ENCODE assay signal across 8 cellular contexts in genomic region chr16:67177743-67178699, GRCh38. TPM values are rescaled to one million over a fixed set of nuclear protein-coding genes. Genes with fewer than 3 reads are reported as not detected.
DNase-seq lines count a peak whose midpoint lies in the region; ATAC-seq and TF ChIP-seq lines count a peak whose summit lies in the region.

No MANE protein-coding gene starts in this region.

- ATAC-seq in GM21447 (IDR thresholded peaks at IDR 0.05; ENCODE audit: unreplicated experiment) (no peak), GM18520 (IDR thresholded peaks at IDR 0.05; ENCODE audit: unreplicated experiment) (no peak)

- POLR2A ChIA-PET in BJ (lab: Charles Lee), result interaction anchor here (0.6 to 0.7 kb wide), 2 partner anchors 160 to 246 kb away, joined by 4 to 15 read pairs; no protein-coding TSS in a partner anchor

- no peaks in the 10 kb centered on the region for H3K36me3 Mint-ChIP-seq in stimulated activated naive CD8-positive, alpha-beta T cell treated with anti-CD3 and anti-CD28 coated beads, Interleukin-15, Interleukin-2, amounts not matched to agents 100 ng/mL and 50 ng/mL, for 24 hours (ENCODE audit: low read depth)

- TF ChIP-seq CTCF in BJ (IDR thresholded peaks at IDR 0.05; ENCODE audit: insufficient read depth, low read depth, low read length), result peak; percentile 16; the same call in 1 of the 2 replicates

- no peak for TF ChIP-seq EP300 in Ishikawa (IDR thresholded peaks at IDR 0.05; ENCODE audit: borderline replicate concordance)

- H3K36me3 ChIP-seq in BJ (ENCODE audit: control insufficient read depth, insufficient read depth, low read length), result no peaks in the 10 kb centered on the region

- H3K27me3 Mint-ChIP-seq in stimulated activated naive CD8-positive, alpha-beta T cell treated with anti-CD3 and anti-CD28 coated beads, Interleukin-15, Interleukin-2, amounts not matched to agents 100 ng/mL and 50 ng/mL, for 24 hours, result peaks cover 45% of the 10 kb centered on the region

- H3K9me3 Mint-ChIP-seq in stimulated activated naive CD8-positive, alpha-beta T cell treated with anti-CD3 and anti-CD28 coated beads, Interleukin-15, Interleukin-2, amounts not matched to agents 100 ng/mL and 50 ng/mL, for 24 hours, result no peaks in the 10 kb centered on the region

- DNase-seq in BJ (ENCODE audit: low read depth) (no peak), T-helper 1 cell (peak; percentile 43 to 70 (median 53)), cerebellum (ENCODE audit: low spot score) (peak; percentile 77), kidney tubule cell (ENCODE audit: low spot score) (peak; percentile 91)

- H3K4me3 ChIP-seq in BJ (ENCODE audit: low read depth, low read length), result peak overlapping the region; percentile 41

- no peak overlapping the region for H3K27ac Mint-ChIP-seq in stimulated activated naive CD8-positive, alpha-beta T cell treated with anti-CD3 and anti-CD28 coated beads, Interleukin-15, Interleukin-2, amounts not matched to agents 100 ng/mL and 50 ng/mL, for 24 hours

- H3K27me3 ChIP-seq in BJ (ENCODE audit: control insufficient read depth, insufficient read depth, low read length), result no peaks in the 10 kb centered on the region

- H3K4me3 Mint-ChIP-seq in stimulated activated naive CD8-positive, alpha-beta T cell treated with anti-CD3 and anti-CD28 coated beads, Interleukin-15, Interleukin-2, amounts not matched to agents 100 ng/mL and 50 ng/mL, for 24 hours, result peak overlapping the region; percentile 41

- peaks cover 32% of the 10 kb centered on the region for H3K4me1 Mint-ChIP-seq in stimulated activated naive CD8-positive, alpha-beta T cell treated with anti-CD3 and anti-CD28 coated beads, Interleukin-15, Interleukin-2, amounts not matched to agents 100 ng/mL and 50 ng/mL, for 24 hours (ENCODE audit: low read depth)

- CTCF ChIA-PET in BJ (lab: Yijun Ruan, JAX), result no interaction called here

- TF ChIP-seq RAD21 in Ishikawa (IDR thresholded peaks at IDR 0.05; ENCODE audit: low read depth), result no peak; the same call in 1 of the 2 replicates

TF ChIP-seq in Ishikawa, 13 proteins besides CTCF, POLR2A, EP300 and RAD21:
- no peak for TF ChIP-seq YY1 (IDR thresholded peaks at IDR 0.05; ENCODE audit: low read depth)
- no peak for TF ChIP-seq FOXM1 (IDR thresholded peaks at IDR 0.05; ENCODE audit: borderline replicate concordance, low read depth)
- TF ChIP-seq USF1 (IDR thresholded peaks at IDR 0.05), result peak; percentile 16; the same call in 1 of the 2 replicates
- TF ChIP-seq ZBTB7A (IDR thresholded peaks at IDR 0.05; ENCODE audit: low read depth), result peak; percentile 24; the same call in 1 of the 2 replicates
- TF ChIP-seq REST (IDR thresholded peaks at IDR 0.05; ENCODE audit: low read depth), result no peak
- peak; percentile 91 for TF ChIP-seq MAX (IDR thresholded peaks at IDR 0.05)
- peak; percentile 11; the same call in 1 of the 2 replicates for TF ChIP-seq EGR1 (IDR thresholded peaks at IDR 0.05)
- TF ChIP-seq TEAD4 (IDR thresholded peaks at IDR 0.05), result peak; percentile 32; the same call in 1 of the 2 replicates
- peak; percentile 55 for TF ChIP-seq NFIC (IDR thresholded peaks at IDR 0.05)
- TF ChIP-seq CREB1 (IDR thresholded peaks at IDR 0.05; ENCODE audit: low read depth), result no peak
- TF ChIP-seq TAF1 (IDR thresholded peaks at IDR 0.05; ENCODE audit: low read depth), result peak; percentile 45
- TF ChIP-seq CEBPB (IDR thresholded peaks at IDR 0.05), result no peak
- peak; percentile 56; the same call in 1 of the 2 replicates for TF ChIP-seq TCF12 (IDR thresholded peaks at IDR 0.05; ENCODE audit: low read depth)

RNA-seq across cellular contexts. Expression of gene MATCAP1, which starts 5.7 kb away (rescaled TPM):
- polyA plus RNA-seq in BJ (2011; rRNA removed), result 8.7 and 13.1 TPM in 2 replicates
- polyA minus RNA-seq in BJ (2011; rRNA and poly(A)+ RNA removed), result 6.8 and 8.2 TPM in 2 replicates
- total RNA-seq in cerebellum, result 86.7 TPM

RNA-seq across cellular contexts. Expression of gene NOL3, which starts 7.7 kb away (rescaled TPM):
- 12.7 and 14.7 TPM in 2 replicates for polyA plus RNA-seq in BJ (2011; rRNA removed)
- 3.2 and 4.7 TPM in 2 replicates for polyA minus RNA-seq in BJ (2011; rRNA and poly(A)+ RNA removed)
- total RNA-seq in cerebellum, result 8.3 TPM

RNA-seq across cellular contexts. Expression of gene EXOC3L1, which starts 11.9 kb away (rescaled TPM):
- polyA plus RNA-seq in BJ (2011; rRNA removed), result not detected in 2 replicates
- not detected in 2 replicates for polyA minus RNA-seq in BJ (2011; rRNA and poly(A)+ RNA removed)
- 2.1 TPM for total RNA-seq in cerebellum

RNA-seq across cellular contexts. Expression of gene HSF4, which starts 13.5 kb away (rescaled TPM):
- polyA plus RNA-seq in BJ (2011; rRNA removed), result 3.2 and 4.1 TPM in 2 replicates
- polyA minus RNA-seq in BJ (2011; rRNA and poly(A)+ RNA removed), result 2.4 and 3.9 TPM in 2 replicates
- 14.7 TPM for total RNA-seq in cerebellum

RNA-seq across cellular contexts. Expression of gene E2F4, which starts 13.9 kb away (rescaled TPM):
- polyA plus RNA-seq in BJ (2011; rRNA removed), result 49.9 and 83.2 TPM in 2 replicates
- 53.0 and 83.8 TPM in 2 replicates for polyA minus RNA-seq in BJ (2011; rRNA and poly(A)+ RNA removed)
- 25.6 TPM for total RNA-seq in cerebellum
